1 cellular context compared by ENCODE assay signal in the genomic region with DNA sequence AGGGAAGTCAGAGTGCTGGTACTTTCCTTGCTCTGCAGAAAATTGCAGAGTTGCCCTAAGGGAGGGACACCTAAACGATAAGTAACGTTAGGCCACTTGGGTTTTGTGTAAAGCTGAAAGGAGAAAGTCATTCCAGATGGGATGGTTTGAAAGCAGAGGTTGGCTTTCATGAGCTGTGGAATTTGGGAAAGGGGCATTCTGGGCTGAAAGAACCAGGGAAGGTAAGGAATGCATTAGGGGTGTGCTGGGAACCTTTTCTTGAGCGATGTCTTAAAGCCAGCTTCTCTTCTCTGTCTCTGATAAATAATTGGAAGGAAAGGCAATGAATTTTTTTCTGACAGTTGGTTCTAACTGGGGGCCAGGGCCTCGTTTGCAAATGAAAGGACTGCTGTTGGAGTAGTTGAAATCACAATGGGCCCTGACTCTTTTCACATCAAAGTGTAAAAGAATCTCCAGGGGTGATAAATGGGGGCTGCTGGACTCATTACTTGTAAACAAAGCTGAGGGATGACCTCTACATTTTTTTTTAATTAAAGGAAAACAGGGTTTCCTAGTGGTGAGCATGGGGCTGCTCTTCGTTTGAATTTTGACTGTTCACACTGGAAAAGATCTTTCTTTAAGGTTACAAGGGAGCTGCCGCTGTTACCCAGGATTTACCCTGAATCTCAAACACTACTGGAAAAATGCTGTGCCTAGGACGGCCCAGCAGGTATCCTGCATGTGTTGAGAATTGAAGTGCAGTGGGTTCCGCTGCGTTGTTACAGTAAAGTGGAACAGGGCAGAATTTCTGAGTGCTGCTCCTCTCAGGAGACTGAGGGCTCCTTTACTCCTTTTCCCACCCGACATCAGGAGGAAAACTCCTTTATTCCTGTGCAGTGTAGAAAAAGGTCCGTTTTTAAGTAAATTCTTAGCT.
A peak's percentile ranks its signal among the peaks of the same experiment; 100 is the strongest.
TF ChIP-seq lines count a peak whose summit lies in the region.

No MANE protein-coding gene starts in this region.

TF ChIP-seq in K562, 482 proteins besides CTCF, POLR2A, EP300 and RAD21 (continues in another document):
- no peak for TF ChIP-seq PBX2 (CRISPR knock-in tag; IDR thresholded peaks at IDR 0.05; ENCODE audit: low read depth)
- TF ChIP-seq PBX2 (tag; conservative IDR thresholded peaks at IDR 0.05; ENCODE audit: low read depth) = 0 out of 2 replicates have a peak, but pooled peaks have one; percentile 12
- TF ChIP-seq, protein P1, sequence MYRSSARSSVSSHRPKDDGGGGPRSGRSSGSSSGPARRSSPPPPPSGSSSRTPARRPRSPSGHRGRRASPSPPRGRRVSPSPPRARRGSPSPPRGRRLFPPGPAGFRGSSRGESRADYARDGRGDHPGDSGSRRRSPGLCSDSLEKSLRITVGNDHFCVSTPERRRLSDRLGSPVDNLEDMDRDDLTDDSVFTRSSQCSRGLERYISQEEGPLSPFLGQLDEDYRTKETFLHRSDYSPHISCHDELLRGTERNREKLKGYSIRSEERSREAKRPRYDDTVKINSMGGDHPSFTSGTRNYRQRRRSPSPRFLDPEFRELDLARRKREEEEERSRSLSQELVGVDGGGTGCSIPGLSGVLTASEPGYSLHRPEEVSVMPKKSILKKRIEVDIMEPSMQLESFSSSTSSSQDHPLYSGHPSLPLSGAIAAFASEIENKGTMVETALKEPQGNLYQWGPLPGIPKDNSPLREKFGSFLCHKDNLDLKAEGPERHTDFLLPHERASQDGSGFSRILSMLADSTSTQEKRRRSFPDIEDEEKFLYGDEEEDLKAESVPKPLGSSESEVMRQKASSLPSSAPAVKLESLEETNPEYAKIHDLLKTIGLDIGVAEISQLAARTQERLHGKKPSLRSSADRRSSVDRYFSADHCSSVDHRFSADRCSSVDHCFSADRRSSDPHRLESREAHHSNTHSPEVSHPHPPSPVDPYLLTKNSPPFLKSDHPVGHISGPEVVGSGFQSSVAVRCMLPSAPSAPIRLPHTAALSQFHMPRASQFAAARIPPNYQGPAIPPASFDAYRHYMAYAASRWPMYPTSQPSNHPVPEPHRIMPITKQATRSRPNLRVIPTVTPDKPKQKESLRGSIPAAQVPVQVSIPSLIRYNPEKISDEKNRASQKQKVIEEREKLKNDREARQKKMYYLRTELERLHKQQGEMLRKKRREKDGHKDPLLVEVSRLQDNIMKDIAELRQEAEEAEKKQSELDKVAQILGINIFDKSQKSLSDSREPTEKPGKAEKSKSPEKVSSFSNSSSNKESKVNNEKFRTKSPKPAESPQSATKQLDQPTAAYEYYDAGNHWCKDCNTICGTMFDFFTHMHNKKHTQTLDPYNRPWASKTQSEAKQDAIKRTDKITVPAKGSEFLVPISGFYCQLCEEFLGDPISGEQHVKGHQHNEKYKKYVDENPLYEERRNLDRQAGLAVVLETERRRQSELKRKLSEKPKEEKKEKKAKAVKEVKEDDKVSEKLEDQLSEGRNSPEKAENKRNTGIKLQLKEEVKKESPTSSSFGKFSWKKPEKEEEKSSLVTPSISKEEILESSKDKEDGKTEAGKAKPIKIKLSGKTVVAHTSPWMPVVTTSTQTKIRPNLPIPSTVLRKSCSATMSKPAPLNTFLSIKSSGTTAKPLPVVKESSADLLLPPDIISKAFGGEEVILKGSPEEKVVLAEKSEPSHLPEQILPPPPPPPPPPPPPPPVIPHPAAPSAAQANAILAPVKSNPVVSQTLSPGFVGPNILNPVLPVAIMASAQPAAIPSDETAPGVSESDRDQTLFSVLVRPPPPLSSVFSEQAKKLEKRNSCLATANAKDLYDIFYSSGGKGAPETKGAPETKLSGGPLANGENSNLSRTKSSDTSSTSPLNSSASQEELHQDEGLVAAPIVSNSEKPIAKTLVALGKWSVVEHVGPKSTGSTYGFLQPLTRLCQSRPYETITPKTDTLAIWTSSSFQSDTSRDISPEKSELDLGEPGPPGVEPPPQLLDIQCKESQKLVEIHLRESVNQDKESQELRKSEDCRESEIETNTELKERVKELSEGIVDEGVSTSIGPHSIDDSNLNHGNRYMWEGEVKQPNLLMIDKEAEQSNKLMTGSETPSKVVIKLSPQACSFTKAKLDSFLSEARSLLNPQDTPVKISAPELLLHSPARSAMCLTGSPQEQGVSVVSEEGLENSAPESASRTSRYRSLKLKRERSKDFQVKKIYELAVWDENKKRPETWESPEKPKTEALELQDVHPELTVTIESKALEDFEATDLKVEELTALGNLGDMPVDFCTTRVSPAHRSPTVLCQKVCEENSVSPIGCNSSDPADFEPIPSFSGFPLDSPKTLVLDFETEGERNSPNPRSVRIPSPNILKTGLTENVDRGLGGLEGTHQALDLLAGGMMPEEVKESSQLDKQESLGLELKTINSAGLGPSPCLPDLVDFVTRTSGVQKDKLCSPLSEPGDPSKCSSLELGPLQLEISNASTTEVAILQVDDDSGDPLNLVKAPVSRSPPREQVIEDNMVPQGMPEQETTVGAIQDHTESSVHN (IDR thresholded peaks at IDR 0.05; ENCODE audit: borderline replicate concordance in 1 of 2, low read depth in 1 of 2) = no peak
- no peak for TF ChIP-seq EZH2 (IDR thresholded peaks at IDR 0.05; ENCODE audit: borderline replicate concordance, low read depth, low read length)
- TF ChIP-seq DLX4 (CRISPR knock-in tag; IDR thresholded peaks at IDR 0.05) = no peak
- TF ChIP-seq FOXA1 (IDR thresholded peaks at IDR 0.05; ENCODE audit: borderline replicate concordance) = no peak
- TF ChIP-seq, protein P2, sequence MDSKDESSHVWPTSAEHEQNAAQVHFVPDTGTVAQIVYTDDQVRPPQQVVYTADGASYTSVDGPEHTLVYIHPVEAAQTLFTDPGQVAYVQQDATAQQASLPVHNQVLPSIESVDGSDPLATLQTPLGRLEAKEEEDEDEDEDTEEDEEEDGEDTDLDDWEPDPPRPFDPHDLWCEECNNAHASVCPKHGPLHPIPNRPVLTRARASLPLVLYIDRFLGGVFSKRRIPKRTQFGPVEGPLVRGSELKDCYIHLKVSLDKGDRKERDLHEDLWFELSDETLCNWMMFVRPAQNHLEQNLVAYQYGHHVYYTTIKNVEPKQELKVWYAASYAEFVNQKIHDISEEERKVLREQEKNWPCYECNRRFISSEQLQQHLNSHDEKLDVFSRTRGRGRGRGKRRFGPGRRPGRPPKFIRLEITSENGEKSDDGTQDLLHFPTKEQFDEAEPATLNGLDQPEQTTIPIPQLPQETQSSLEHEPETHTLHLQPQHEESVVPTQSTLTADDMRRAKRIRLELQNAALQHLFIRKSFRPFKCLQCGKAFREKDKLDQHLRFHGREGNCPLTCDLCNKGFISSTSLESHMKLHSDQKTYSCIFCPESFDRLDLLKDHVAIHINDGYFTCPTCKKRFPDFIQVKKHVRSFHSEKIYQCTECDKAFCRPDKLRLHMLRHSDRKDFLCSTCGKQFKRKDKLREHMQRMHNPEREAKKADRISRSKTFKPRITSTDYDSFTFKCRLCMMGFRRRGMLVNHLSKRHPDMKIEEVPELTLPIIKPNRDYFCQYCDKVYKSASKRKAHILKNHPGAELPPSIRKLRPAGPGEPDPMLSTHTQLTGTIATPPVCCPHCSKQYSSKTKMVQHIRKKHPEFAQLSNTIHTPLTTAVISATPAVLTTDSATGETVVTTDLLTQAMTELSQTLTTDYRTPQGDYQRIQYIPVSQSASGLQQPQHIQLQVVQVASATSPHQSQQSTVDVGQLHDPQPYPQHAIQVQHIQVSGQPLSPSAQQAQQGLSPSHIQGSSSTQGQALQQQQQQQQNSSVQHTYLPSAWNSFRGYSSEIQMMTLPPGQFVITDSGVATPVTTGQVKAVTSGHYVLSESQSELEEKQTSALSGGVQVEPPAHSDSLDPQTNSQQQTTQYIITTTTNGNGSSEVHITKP (IDR thresholded peaks at IDR 0.05; ENCODE audit: partially characterized antibody) = no peak
- no peak for TF ChIP-seq RUNX1 (IDR thresholded peaks at IDR 0.05; ENCODE audit: low read depth)
- TF ChIP-seq, protein P3, sequence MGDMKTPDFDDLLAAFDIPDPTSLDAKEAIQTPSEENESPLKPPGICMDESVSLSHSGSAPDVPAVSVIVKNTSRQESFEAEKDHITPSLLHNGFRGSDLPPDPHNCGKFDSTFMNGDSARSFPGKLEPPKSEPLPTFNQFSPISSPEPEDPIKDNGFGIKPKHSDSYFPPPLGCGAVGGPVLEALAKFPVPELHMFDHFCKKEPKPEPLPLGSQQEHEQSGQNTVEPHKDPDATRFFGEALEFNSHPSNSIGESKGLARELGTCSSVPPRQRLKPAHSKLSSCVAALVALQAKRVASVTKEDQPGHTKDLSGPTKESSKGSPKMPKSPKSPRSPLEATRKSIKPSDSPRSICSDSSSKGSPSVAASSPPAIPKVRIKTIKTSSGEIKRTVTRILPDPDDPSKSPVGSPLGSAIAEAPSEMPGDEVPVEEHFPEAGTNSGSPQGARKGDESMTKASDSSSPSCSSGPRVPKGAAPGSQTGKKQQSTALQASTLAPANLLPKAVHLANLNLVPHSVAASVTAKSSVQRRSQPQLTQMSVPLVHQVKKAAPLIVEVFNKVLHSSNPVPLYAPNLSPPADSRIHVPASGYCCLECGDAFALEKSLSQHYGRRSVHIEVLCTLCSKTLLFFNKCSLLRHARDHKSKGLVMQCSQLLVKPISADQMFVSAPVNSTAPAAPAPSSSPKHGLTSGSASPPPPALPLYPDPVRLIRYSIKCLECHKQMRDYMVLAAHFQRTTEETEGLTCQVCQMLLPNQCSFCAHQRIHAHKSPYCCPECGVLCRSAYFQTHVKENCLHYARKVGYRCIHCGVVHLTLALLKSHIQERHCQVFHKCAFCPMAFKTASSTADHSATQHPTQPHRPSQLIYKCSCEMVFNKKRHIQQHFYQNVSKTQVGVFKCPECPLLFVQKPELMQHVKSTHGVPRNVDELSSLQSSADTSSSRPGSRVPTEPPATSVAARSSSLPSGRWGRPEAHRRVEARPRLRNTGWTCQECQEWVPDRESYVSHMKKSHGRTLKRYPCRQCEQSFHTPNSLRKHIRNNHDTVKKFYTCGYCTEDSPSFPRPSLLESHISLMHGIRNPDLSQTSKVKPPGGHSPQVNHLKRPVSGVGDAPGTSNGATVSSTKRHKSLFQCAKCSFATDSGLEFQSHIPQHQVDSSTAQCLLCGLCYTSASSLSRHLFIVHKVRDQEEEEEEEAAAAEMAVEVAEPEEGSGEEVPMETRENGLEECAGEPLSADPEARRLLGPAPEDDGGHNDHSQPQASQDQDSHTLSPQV (IDR thresholded peaks at IDR 0.05) = peak; percentile 38; the same call in 1 of the 2 replicates
- no peak for TF ChIP-seq NR2F6 (CRISPR knock-in tag; IDR thresholded peaks at IDR 0.05)
- TF ChIP-seq POLR3A (IDR thresholded peaks at IDR 0.05; ENCODE audit: borderline replicate concordance, extremely low read depth, insufficient read depth, insufficient read length) = no peak
- TF ChIP-seq HDGF (IDR thresholded peaks at IDR 0.05) = no peak
- no peak for TF ChIP-seq ZNF324 (CRISPR knock-in tag; IDR thresholded peaks at IDR 0.05)
- TF ChIP-seq REST (CRISPR knock-in tag; IDR thresholded peaks at IDR 0.05; ENCODE audit: low read depth) = no peak
- TF ChIP-seq, protein P4, sequence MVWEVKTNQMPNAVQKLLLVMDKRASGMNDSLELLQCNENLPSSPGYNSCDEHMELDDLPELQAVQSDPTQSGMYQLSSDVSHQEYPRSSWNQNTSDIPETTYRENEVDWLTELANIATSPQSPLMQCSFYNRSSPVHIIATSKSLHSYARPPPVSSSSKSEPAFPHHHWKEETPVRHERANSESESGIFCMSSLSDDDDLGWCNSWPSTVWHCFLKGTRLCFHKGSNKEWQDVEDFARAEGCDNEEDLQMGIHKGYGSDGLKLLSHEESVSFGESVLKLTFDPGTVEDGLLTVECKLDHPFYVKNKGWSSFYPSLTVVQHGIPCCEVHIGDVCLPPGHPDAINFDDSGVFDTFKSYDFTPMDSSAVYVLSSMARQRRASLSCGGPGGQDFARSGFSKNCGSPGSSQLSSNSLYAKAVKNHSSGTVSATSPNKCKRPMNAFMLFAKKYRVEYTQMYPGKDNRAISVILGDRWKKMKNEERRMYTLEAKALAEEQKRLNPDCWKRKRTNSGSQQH (CRISPR knock-in tag; IDR thresholded peaks at IDR 0.05) = no peak
- TF ChIP-seq TARDBP (IDR thresholded peaks at IDR 0.05) = no peak
- TF ChIP-seq CXXC5 (CRISPR knock-in tag; IDR thresholded peaks at IDR 0.05) = no peak
